Comparison of ENCODE assay signal across 11 cellular contexts in genomic region chr17:16453493-16453851, GRCh38. TPM values are rescaled to one million over a fixed set of nuclear protein-coding genes. Genes with fewer than 3 reads are reported as not detected.
DNase-seq lines count a peak whose midpoint lies in the region; ATAC-seq and TF ChIP-seq lines count a peak whose summit lies in the region.
"Had no signal": no experiment of that assay in that cellular context is flagged by ENCODE, and none has a peak within 500 bp of the region (broad histone marks: within the 10 kb centered on the region; RNA-seq: fewer than 3 reads in every experiment).

No MANE protein-coding gene starts in this region.

- H3K36me3 ChIP-seq in CD4-positive, alpha-beta memory T cell (ENCODE audit: insufficient read depth, low read length): peaks cover under 1% of the 10 kb centered on the region
- H3K36me3 ChIP-seq in testis (ENCODE audit: low read depth, missing control alignments): no peaks in the 10 kb centered on the region

- peaks cover 0 to 12% of the 10 kb centered on the region in 2 donors for H3K36me3 Mint-ChIP-seq in CD4-positive, alpha-beta memory T cell
- H3K36me3 Mint-ChIP-seq in HFFc6 (ENCODE audit: low read depth) (0 out of 2 replicates have a peak, but pooled peaks cover 5% of the 10 kb centered on the region), nephron (ENCODE audit: low read depth) (peaks cover 7% of the 10 kb centered on the region)
- peaks cover 20% of the 10 kb centered on the region for H3K36me3 Mint-ChIP-seq in activated naive CD8-positive, alpha-beta T cell treated with anti-CD3 and anti-CD28 coated beads, Interleukin-2, amount 50 U/mL, for 24 hours (ENCODE audit: low read depth)

- POLR2A ChIA-PET in CD4-positive, alpha-beta memory T cell (lab: Charles Lee; ENCODE audit: partially characterized antibody): interaction anchor here (6.7 kb wide), 1 partner anchor 13 kb away, joined by 34 read pairs; no protein-coding TSS in a partner anchor

- H3K4me1 Mint-ChIP-seq in CD4-positive, alpha-beta memory T cell: peaks cover 2 to 18% (median 10%) of the 10 kb centered on the region in 4 donors
- H3K4me1 Mint-ChIP-seq in HFFc6 (ENCODE audit: low read depth): peaks cover 10% of the 10 kb centered on the region
- peaks cover 15% of the 10 kb centered on the region for H3K4me1 Mint-ChIP-seq in activated naive CD8-positive, alpha-beta T cell treated with anti-CD3 and anti-CD28 coated beads, Interleukin-2, amount 50 U/mL, for 24 hours
- peaks cover 7% of the 10 kb centered on the region for H3K4me1 Mint-ChIP-seq in nephron

- peak overlapping the region in 6 of 7 donors; percentile 25 to 75 (median 59) for H3K27ac Mint-ChIP-seq in CD4-positive, alpha-beta memory T cell
- H3K27ac Mint-ChIP-seq in HFFc6 (peak overlapping the region; percentile 42; the same call in 1 of the 2 replicates), nephron (peak overlapping the region; percentile 26 to 76 (median 60))
- peak overlapping the region; percentile 73 for H3K27ac Mint-ChIP-seq in activated naive CD8-positive, alpha-beta T cell treated with anti-CD3 and anti-CD28 coated beads, Interleukin-2, amount 50 U/mL, for 24 hours
- H3K27ac Mint-ChIP-seq: activated naive CD4-positive, alpha-beta T cell treated with anti-CD3 and anti-CD28 coated beads for 36 hours had no signal

- CTCF ChIA-PET in CD4-positive, alpha-beta memory T cell (lab: Charles Lee; ENCODE audit: partially characterized antibody): interaction anchor here (0.7 to 7.6 kb wide), 28 partner anchors 8 to 240 kb away, joined by 3 to 144 read pairs (median 5); partner anchors contain the start of gene TRPV2

- intact Hi-C loops in CD4-positive, alpha-beta memory T cell (cut with micrococcal nuclease): loop anchor here (1.0 to 5.0 kb wide), 4 partner anchors 15 to 136 kb away; partner anchors contain the start of gene UBB
- intact Hi-C loops in testis (cut with DNase I; ENCODE audit: low total_unique reads): no loop called here

- WGBS in testis, 2 donors: 81 to 91% methylated on average over 3 to 4 of the region's 4 CpGs

- no peak overlapping the region for H3K27ac ChIP-seq in CD4-positive, alpha-beta memory T cell (ENCODE audit: low read depth, low read length)
- no peak overlapping the region for H3K27ac ChIP-seq in testis
- H3K27ac ChIP-seq: C4-2B, right atrium auricular region had no signal

- H3K4me1 ChIP-seq in CD4-positive, alpha-beta memory T cell (ENCODE audit: insufficient read depth, low read length): no peaks in the 10 kb centered on the region
- no peaks in the 10 kb centered on the region for H3K4me1 ChIP-seq in testis
- H3K4me1 ChIP-seq: right atrium auricular region had no signal

- H3K27me3 Mint-ChIP-seq in CD4-positive, alpha-beta memory T cell: no peaks in the 10 kb centered on the region
- H3K27me3 Mint-ChIP-seq in HFFc6 (ENCODE audit: insufficient read depth) (peaks cover 12% of the 10 kb centered on the region), nephron (ENCODE audit: low read depth) (peaks cover 3% of the 10 kb centered on the region)
- H3K27me3 Mint-ChIP-seq in activated naive CD8-positive, alpha-beta T cell treated with anti-CD3 and anti-CD28 coated beads, Interleukin-2, amount 50 U/mL, for 24 hours: no peaks in the 10 kb centered on the region

- H3K4me3 Mint-ChIP-seq in CD4-positive, alpha-beta memory T cell: peak overlapping the region in 1 of 8 donors; percentile 9
- H3K4me3 Mint-ChIP-seq in HFFc6 (no peak overlapping the region), nephron (no peak overlapping the region)
- H3K4me3 Mint-ChIP-seq in activated naive CD8-positive, alpha-beta T cell treated with anti-CD3 and anti-CD28 coated beads, Interleukin-2, amount 50 U/mL, for 24 hours: no peak overlapping the region
- H3K4me3 Mint-ChIP-seq: activated naive CD4-positive, alpha-beta T cell treated with anti-CD3 and anti-CD28 coated beads for 36 hours had no signal

- no peak for DNase-seq in CD4-positive, alpha-beta memory T cell
- DNase-seq in HFFc6 (no peak), mesenteric fat pad (ENCODE audit: low spot score) (no peak), testis (no peak)
- DNase-seq in activated naive CD8-positive, alpha-beta T cell treated with anti-CD3 and anti-CD28 coated beads, Interleukin-2, amount 50 U/mL, for 24 hours: no peak
- DNase-seq: SIG-M5 had no signal

- H3K9me3 ChIP-seq in CD4-positive, alpha-beta memory T cell (ENCODE audit: control insufficient read depth in 1 of 2, low read length in 2 of 2): no peaks in the 10 kb centered on the region
- H3K9me3 ChIP-seq in testis: no peaks in the 10 kb centered on the region
- H3K9me3 ChIP-seq: right atrium auricular region had no signal

- H3K4me3 ChIP-seq in CD4-positive, alpha-beta memory T cell (ENCODE audit: low read length in 2 of 2): no peak overlapping the region
- H3K4me3 ChIP-seq in testis: no peak overlapping the region
- H3K4me3 ChIP-seq: right atrium auricular region had no signal

- no peaks in the 10 kb centered on the region for H3K27me3 ChIP-seq in CD4-positive, alpha-beta memory T cell (ENCODE audit: insufficient read depth, low read length)
- H3K27me3 ChIP-seq in testis: no peaks in the 10 kb centered on the region
- H3K27me3 ChIP-seq: right atrium auricular region had no signal

- peaks cover 0 to 3% (median 0%) of the 10 kb centered on the region in 8 donors for H3K9me3 Mint-ChIP-seq in CD4-positive, alpha-beta memory T cell
- H3K9me3 Mint-ChIP-seq in HFFc6 (no peaks in the 10 kb centered on the region), nephron (no peaks in the 10 kb centered on the region)
- no peaks in the 10 kb centered on the region for H3K9me3 Mint-ChIP-seq in activated naive CD8-positive, alpha-beta T cell treated with anti-CD3 and anti-CD28 coated beads, Interleukin-2, amount 50 U/mL, for 24 hours
- H3K9me3 Mint-ChIP-seq: activated naive CD4-positive, alpha-beta T cell treated with anti-CD3 and anti-CD28 coated beads for 36 hours had no signal

- no peak; the same call in 1 of the 2 replicates for TF ChIP-seq CTCF in HFFc6 (IDR thresholded peaks at IDR 0.05)
- no peak for TF ChIP-seq CTCF in nephron (IDR thresholded peaks at IDR 0.05; ENCODE audit: unreplicated experiment in 3 of 3)
- no peak for TF ChIP-seq CTCF in testis (IDR thresholded peaks at IDR 0.05)

- ATAC-seq in activated naive CD8-positive, alpha-beta T cell treated with anti-CD3 and anti-CD28 coated beads, Interleukin-2, amount 50 U/mL, for 24 hours: no peak
- no peak for ATAC-seq in HG03432 (IDR thresholded peaks at IDR 0.05; ENCODE audit: unreplicated experiment)

- no peak for TF ChIP-seq POLR2A in testis (IDR thresholded peaks at IDR 0.05)

RNA-seq across cellular contexts. Expression of gene TRPV2, which starts 38.1 kb away (rescaled TPM):
- total RNA-seq in CD4-positive, alpha-beta memory T cell: 100 to 1,000 TPM in 1 of 2 experiments, 10 to 100 TPM in 1; 95.0 to 101 TPM
- 100 to 1,000 TPM; 118 to 127 TPM for polyA plus RNA-seq in CD4-positive, alpha-beta memory T cell
- 10 to 100 TPM in 4 of 6 experiments, 1 to 10 TPM in 2; 2.9 to 19.5 (median 18.1) TPM for total RNA-seq in HFFc6 (2021; fragmentation: NEBNext Ultra II Directional; extraction: Animal tissue kit (Norgen Biotek cat#: 25700))
- total RNA-seq in mesenteric fat pad: 43.7 TPM
- total RNA-seq in testis: 1 to 10 TPM; 7.1 to 7.7 TPM
- polyA plus RNA-seq in testis (ENCODE audit: insufficient read depth, low read depth, low replicate concordance): 7.6 TPM

RNA-seq across cellular contexts. Expression of gene LRRC75A, which starts 38.5 kb away (rescaled TPM):
- 1 to 10 TPM; 5.4 to 5.7 TPM for total RNA-seq in CD4-positive, alpha-beta memory T cell
- 1 to 10 TPM in 1 of 2 donors, under 1 TPM in 1; 0.72 to 2.5 TPM for polyA plus RNA-seq in CD4-positive, alpha-beta memory T cell
- total RNA-seq in HFFc6 (2021; fragmentation: NEBNext Ultra II Directional; extraction: Animal tissue kit (Norgen Biotek cat#: 25700)): under 1 TPM; 0.14 to 0.57 (median 0.27) TPM
- total RNA-seq in mesenteric fat pad: 3.1 TPM
- total RNA-seq in testis: 10 to 100 TPM; 44.5 to 47.9 TPM
- 39.1 TPM for polyA plus RNA-seq in testis (ENCODE audit: insufficient read depth, low read depth, low replicate concordance)

Comparison
In these comparisons a context has a peak if more than half of its experiments do, and no peak if none do; other contexts are left out.
1. RNA of gene LRRC75A, which starts 38.5 kb away (total RNA-seq): 44.5 to 47.9 TPM in testis; 5.4 to 5.7 TPM in CD4-positive, alpha-beta memory T cell, 3.1 TPM in mesenteric fat pad (single experiment) and 0.14 to 0.57 TPM in HFFc6; every median in the first group is over 4 times any median in the second.
2. Peak in every context shown above with its lines, with median percentiles within 50 percentile points of each other: H3K27ac Mint-ChIP-seq.